25 cellular contexts compared by ENCODE assay signal in the genomic region with DNA sequence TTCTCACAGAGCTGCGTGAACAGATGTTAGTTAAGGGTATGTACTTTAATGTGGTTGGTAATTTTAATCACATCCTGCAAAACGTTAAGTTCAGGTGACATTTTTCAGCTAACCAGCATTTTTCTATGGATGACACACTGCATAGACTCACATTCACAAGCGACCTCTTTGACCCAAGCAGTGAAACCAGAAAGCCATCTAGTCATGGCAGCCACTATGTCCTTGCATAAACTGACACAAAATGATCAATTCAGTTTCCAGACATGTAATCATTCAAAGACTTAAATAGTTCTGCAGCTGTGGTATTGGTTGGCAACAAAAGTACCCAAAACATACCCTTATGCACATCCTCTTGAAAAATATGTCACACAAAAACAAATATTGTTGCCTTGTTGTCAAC.
"Had no signal": no experiment of that assay in that cellular context is flagged by ENCODE, and none has a peak within 500 bp of the region (broad histone marks: within the 10 kb centered on the region; RNA-seq: fewer than 3 reads in every experiment).

No MANE protein-coding gene starts in this region.

- H3K36me3 Mint-ChIP-seq: naive thymus-derived CD8-positive, alpha-beta T cell; stimulated activated naive B cell treated with anti-CD40 and anti-IgM and Interleukin-4, amounts not matched to agents 10 μg/mL and 1 μg/mL and 100 μg/mL, for 72 hours; type B pancreatic cell had no signal

- H3K27me3 ChIP-seq: gastrocnemius medialis, right atrium auricular region, testis, tibial artery had no signal

- H3K4me1 ChIP-seq: gastrocnemius medialis, lower lobe of right lung, prostate gland, testis, tibial artery had no signal

- H3K27ac ChIP-seq: epithelial cell of prostate, gastrocnemius medialis, lower lobe of right lung, prostate gland, right atrium auricular region, testis, tibial artery had no signal

- H3K4me1 Mint-ChIP-seq: endodermal cell, nephron progenitor cell had no signal

- H3K4me3 Mint-ChIP-seq: dendritic cell treated with granulocyte-macrophage colony-stimulating factor and Interleukin-4, amounts not matched to agents 40 ng/mL and 50 ng/mL, for 4 days; endodermal cell; naive thymus-derived CD8-positive, alpha-beta T cell; nephron progenitor cell; stimulated activated naive B cell treated with anti-CD40 and anti-IgM and Interleukin-4, amounts not matched to agents 10 μg/mL and 1 μg/mL and 100 μg/mL, for 72 hours; type B pancreatic cell had no signal

- ATAC-seq: esophagus mucosa; gastrocnemius medialis; left ventricle myocardium superior; lower lobe of right lung; naive thymus-derived CD8-positive, alpha-beta T cell; sciatic nerve; stimulated activated naive B cell treated with anti-CD40 and anti-IgM and Interleukin-4, amounts not matched to agents 10 μg/mL and 1 μg/mL and 100 μg/mL, for 72 hours had no signal

- H3K9me3 Mint-ChIP-seq: dendritic cell treated with granulocyte-macrophage colony-stimulating factor and Interleukin-4, amounts not matched to agents 40 ng/mL and 50 ng/mL, for 4 days; naive thymus-derived CD8-positive, alpha-beta T cell; stimulated activated naive B cell treated with anti-CD40 and anti-IgM and Interleukin-4, amounts not matched to agents 10 μg/mL and 1 μg/mL and 100 μg/mL, for 72 hours; type B pancreatic cell had no signal

- H3K36me3 ChIP-seq: gastrocnemius medialis, lower lobe of right lung, prostate gland, right atrium auricular region, tibial artery had no signal

- H3K4me3 ChIP-seq: gastrocnemius medialis, lower lobe of right lung, prostate gland, right atrium auricular region, smooth muscle cell, testis, tibial artery had no signal

- H3K4me2 ChIP-seq: smooth muscle cell had no signal

- H3K27ac Mint-ChIP-seq: dendritic cell treated with granulocyte-macrophage colony-stimulating factor and Interleukin-4, amounts not matched to agents 40 ng/mL and 50 ng/mL, for 4 days; endodermal cell; naive thymus-derived CD8-positive, alpha-beta T cell; nephron progenitor cell; stimulated activated naive B cell treated with anti-CD40 and anti-IgM and Interleukin-4, amounts not matched to agents 10 μg/mL and 1 μg/mL and 100 μg/mL, for 72 hours; type B pancreatic cell had no signal

- DNase-seq: effector CD8-positive, alpha-beta T cell; endodermal cell; foreskin fibroblast; gastrocnemius medialis; head of caudate nucleus; left ventricle myocardium superior; lower lobe of right lung; naive thymus-derived CD8-positive, alpha-beta T cell; nephron progenitor cell; nucleus accumbens; stimulated activated CD4-positive, alpha-beta T cell treated with anti-CD3 and anti-CD28 coated beads, Interleukin-12 subunit alpha, Interleukin-12 subunit beta, amount 100 ng/mL, for 4 hours; stimulated activated CD4-positive, alpha-beta T cell treated with anti-CD3 and anti-CD28 coated beads, Interleukin-2, amount 100 ng/mL, for 24 hours; stimulated activated CD4-positive, alpha-beta T cell treated with anti-CD3 and anti-CD28 coated beads, Interleukin-4, amount 100 ng/mL, for 24 hours; stimulated activated naive B cell treated with anti-CD40 and anti-IgM and Interleukin-4, amounts not matched to agents 10 μg/mL and 1 μg/mL and 100 μg/mL, for 72 hours; substantia nigra; testis; tibial artery had no signal

- H3K9me3 ChIP-seq: gastrocnemius medialis, lower lobe of right lung, prostate gland, right atrium auricular region, testis, tibial artery had no signal
